In genomic region chr1:58166417-58166816, GRCh38 we compare ENCODE assay signal across 27 cellular contexts.
"Had no signal": no experiment of that assay in that cellular context is flagged by ENCODE, and none has a peak within 500 bp of the region (broad histone marks: within the 10 kb centered on the region; RNA-seq: fewer than 3 reads in every experiment).

No MANE protein-coding gene starts in this region.

- H3K4me3 ChIP-seq: stomach, suprapubic skin, testis, thoracic aorta, thyroid gland, tibial artery, tibial nerve, transverse colon, upper lobe of left lung, upper lobe of right lung, uterus, vagina had no signal

- FAIRE-seq: urothelium cell line had no signal

- DNase-seq: stimulated activated CD4-positive, alpha-beta T cell treated with anti-CD3 and anti-CD28 coated beads, Interleukin-2, amount 100 ng/mL, for 48 hours; stimulated activated CD4-positive, alpha-beta T cell treated with anti-CD3 and anti-CD28 coated beads, Interleukin-4, amount 100 ng/mL, for 1 hour; stimulated activated CD4-positive, alpha-beta T cell treated with anti-CD3 and anti-CD28 coated beads, Interleukin-4, amount 100 ng/mL, for 24 hours; stimulated activated CD4-positive, alpha-beta T cell treated with anti-CD3 and anti-CD28 coated beads, Interleukin-4, amount 100 ng/mL, for 4 hours; stimulated activated CD8-positive, alpha-beta memory T cell treated with anti-CD3 and anti-CD28 coated beads, Interleukin-4, amount 100 ng/mL, for 48 hours; stimulated activated naive B cell treated with anti-CD40 and anti-IgM and Interleukin-4, amounts not matched to agents 10 μg/mL and 1 μg/mL and 100 μg/mL, for 72 hours; stimulated activated naive CD4-positive, alpha-beta T cell; stimulated activated naive CD4-positive, alpha-beta T cell treated with Interleukin-2 at 50 U/mL for 16 hours; stimulated activated naive CD8-positive, alpha-beta T cell treated with anti-CD3 and anti-CD28 coated beads, Interleukin-15, amount 100 ng/mL, for 72 hours; stimulated activated naive CD8-positive, alpha-beta T cell treated with anti-CD3 and anti-CD28 coated beads, Interleukin-15, Interleukin-2, amounts not matched to agents 100 U/mL and 50 U/mL, for 24 hours; stomach; substantia nigra; testis; thyroid gland; tibial artery; transverse colon; trophoblast cell; upper lobe of left lung; upper lobe of right lung; uterus had no signal

- H3K36me3 ChIP-seq: stomach, suprapubic skin, thoracic aorta, thyroid gland, tibial artery, tibial nerve, transverse colon, upper lobe of left lung, upper lobe of right lung, uterus, vagina had no signal

- H3K9me3 ChIP-seq: suprapubic skin, testis, thoracic aorta, thyroid gland, tibial artery, transverse colon, upper lobe of right lung, uterus, vagina had no signal

- ATAC-seq: stimulated activated effector memory CD8-positive, alpha-beta T cell treated with anti-CD3 and anti-CD28 coated beads, Interleukin-12 subunit alpha, Interleukin-12 subunit beta, amount 100 ng/mL, for 72 hours; stimulated activated memory B cell treated with anti-CD40 and anti-IgM and Interleukin-4, amounts not matched to agents 10 μg/mL and 1 μg/mL and 100 μg/mL, for 72 hours; stimulated activated naive B cell treated with anti-CD40 and anti-IgM and Interleukin-4, amounts not matched to agents 10 μg/mL and 1 μg/mL and 100 μg/mL, for 72 hours; stimulated activated naive CD8-positive, alpha-beta T cell treated with anti-CD3 and anti-CD28 coated beads, Interleukin-15, amount 100 ng/mL, for 72 hours; stimulated activated naive CD8-positive, alpha-beta T cell treated with anti-CD3 and anti-CD28 coated beads, Interleukin-15, Interleukin-2, amounts not matched to agents 100 U/mL and 50 U/mL, for 24 hours; upper lobe of right lung had no signal

- H3K27me3 ChIP-seq: stomach, suprapubic skin, testis, thyroid gland, tibial artery, tibial nerve, transverse colon, upper lobe of left lung, upper lobe of right lung, uterus, vagina had no signal

- H3K27ac ChIP-seq: stomach, suprapubic skin, testis, thoracic aorta, thyroid gland, tibial artery, tibial nerve, transverse colon, upper lobe of left lung, upper lobe of right lung, uterus, vagina had no signal

- H3K4me1 ChIP-seq: suprapubic skin, testis, transverse colon, upper lobe of left lung, upper lobe of right lung, uterus had no signal
